Comparison of ENCODE assay signal across 17 cellular contexts in genomic region chr15:88399021-88399685, GRCh38.
DNase-seq lines count a peak whose midpoint lies in the region; ATAC-seq and TF ChIP-seq lines count a peak whose summit lies in the region.
"Had no signal": no experiment of that assay in that cellular context is flagged by ENCODE, and none has a peak within 500 bp of the region (broad histone marks: within the 10 kb centered on the region; RNA-seq: fewer than 3 reads in every experiment).

No MANE protein-coding gene starts in this region.

- no peaks in the 10 kb centered on the region for H3K36me3 ChIP-seq in gastroesophageal sphincter
- H3K36me3 ChIP-seq: BLaER1 treated with 17β-estradiol and CSF1 and Interleukin-3, amounts not matched to agents 10 nM and 100 nM; HAP-1 had no signal

- no peak overlapping the region for H3K4me3 Mint-ChIP-seq in osteocyte (ENCODE audit: unreplicated experiment)
- H3K4me3 Mint-ChIP-seq: B cell; CD14-positive monocyte; CD4-positive, alpha-beta T cell; CD8-positive, alpha-beta memory T cell; HFFc6 had no signal

- peaks cover 18% of the 10 kb centered on the region for H3K27me3 ChIP-seq in gastroesophageal sphincter
- H3K27me3 ChIP-seq: BLaER1 treated with 17β-estradiol and CSF1 and Interleukin-3, amounts not matched to agents 10 nM and 100 nM had no signal

- peak; percentile 87 for DNase-seq in Jurkat, Clone E6-1 (ENCODE audit: low read depth, low spot score)
- DNase-seq in NCI-H524 treated with DMSO at 0.1 percent for 48 hours (lab: John Stamatoyannopoulos, UW) = peak; percentile 53
- DNase-seq in osteocyte (ENCODE audit: extremely low spot score, unreplicated experiment) = peak; percentile 68
- DNase-seq in DMS79 (lab: John Stamatoyannopoulos, UW) = no peak
- DNase-seq in AG08395 (ENCODE audit: low spot score) = no peak
- no peak for DNase-seq in NCI-H2029 treated with DMSO at 0.1 percent for 48 hours (lab: John Stamatoyannopoulos, UW)
- DNase-seq: CD4-positive, alpha-beta T cell; CD8-positive, alpha-beta memory T cell; DMS53; GF-D8; GOT3; HFFc6 had no signal

- no peaks in the 10 kb centered on the region for H3K27me3 Mint-ChIP-seq in osteocyte (ENCODE audit: unreplicated experiment)
- H3K27me3 Mint-ChIP-seq: B cell; CD4-positive, alpha-beta T cell had no signal

- TF ChIP-seq CTCF in osteocyte (IDR thresholded peaks at IDR 0.05) (no peak), gastroesophageal sphincter (IDR thresholded peaks at IDR 0.05) (no peak)

- ATAC-seq in gastroesophageal sphincter = no peak

- 89% methylated on average over 5 of the region's 9 CpGs; no CpG with 5 or more reads in 1 of the 2 donors for WGBS in gastroesophageal sphincter (ENCODE audit: low coverage in 1 of 2), 2 donors

- H3K4me3 ChIP-seq in Jurkat, Clone E6-1 (ENCODE audit: low read length) = no peak overlapping the region
- no peak overlapping the region for H3K4me3 ChIP-seq in gastroesophageal sphincter
- H3K4me3 ChIP-seq: BLaER1 treated with 17β-estradiol and CSF1 and Interleukin-3, amounts not matched to agents 10 nM and 100 nM; HAP-1 had no signal

- peaks cover 0 to 6% (median 0%) of the 10 kb centered on the region in 3 donors for H3K4me1 ChIP-seq in gastroesophageal sphincter
- H3K4me1 ChIP-seq: HAP-1 had no signal

- no peak for TF ChIP-seq EP300 in gastroesophageal sphincter (IDR thresholded peaks at IDR 0.05)

- H3K27ac Mint-ChIP-seq in osteocyte (ENCODE audit: unreplicated experiment) = no peak overlapping the region
- H3K27ac Mint-ChIP-seq: B cell; CD14-positive monocyte; CD4-positive, alpha-beta T cell; CD8-positive, alpha-beta memory T cell; HFFc6 had no signal

- no peaks in the 10 kb centered on the region for H3K9me3 ChIP-seq in gastroesophageal sphincter
- H3K9me3 ChIP-seq: HAP-1 had no signal

- no peaks in the 10 kb centered on the region for H3K4me1 Mint-ChIP-seq in osteocyte (ENCODE audit: unreplicated experiment)
- H3K4me1 Mint-ChIP-seq: CD8-positive, alpha-beta memory T cell had no signal

- H3K36me3 Mint-ChIP-seq in osteocyte (ENCODE audit: unreplicated experiment) = no peaks in the 10 kb centered on the region
- H3K36me3 Mint-ChIP-seq: CD14-positive monocyte; CD8-positive, alpha-beta memory T cell had no signal

- H3K27ac ChIP-seq in gastroesophageal sphincter = no peak overlapping the region

- no peak for TF ChIP-seq POLR2A in gastroesophageal sphincter (IDR thresholded peaks at IDR 0.05)

- H3K9me3 Mint-ChIP-seq in osteocyte (ENCODE audit: unreplicated experiment) = peaks cover 5% of the 10 kb centered on the region
- H3K9me3 Mint-ChIP-seq: CD4-positive, alpha-beta T cell; CD8-positive, alpha-beta memory T cell; HFFc6 had no signal

Comparison
In these comparisons a context has a peak if more than half of its experiments do, and no peak if none do; other contexts are left out.
1. DNase-seq: peak in Jurkat, Clone E6-1 (single experiment), NCI-H524 treated with DMSO at 0.1 percent for 48 hours (single experiment) and osteocyte (single experiment); none in DMS79 (single experiment), AG08395 (single experiment) and NCI-H2029 treated with DMSO at 0.1 percent for 48 hours (single experiment).